In the genomic region with DNA sequence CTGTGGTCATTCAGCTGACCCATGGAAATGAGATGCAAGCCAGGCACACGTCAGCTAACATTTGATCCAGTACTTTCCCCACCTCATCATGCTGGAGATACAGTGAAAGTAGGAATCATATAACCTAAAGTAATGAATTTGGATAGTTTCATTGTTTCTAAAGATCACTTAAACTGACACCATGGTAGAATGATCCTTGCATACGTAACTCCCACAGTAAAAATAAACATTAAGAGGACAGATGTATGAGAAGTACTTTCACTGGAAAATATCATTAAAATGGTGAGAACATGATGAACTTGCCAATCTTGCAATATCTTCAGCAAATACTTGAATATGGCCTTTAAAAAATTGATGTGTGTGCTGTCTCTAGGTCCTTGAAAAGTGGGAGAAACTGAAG, we compare ENCODE assay signal across 1 cellular context.
TF ChIP-seq lines count a peak whose summit lies in the region.

No MANE protein-coding gene starts in this region.

TF ChIP-seq in IMR-90, 13 proteins besides CTCF, POLR2A, EP300 and RAD21 (continued from another document):
- no peak for TF ChIP-seq MXI1 (IDR thresholded peaks at IDR 0.05; ENCODE audit: borderline replicate concordance, low read depth, low read length)
